In genomic region chr9:37297592-37297991, GRCh38 we compare ENCODE assay signal across 1 cellular context.
TF ChIP-seq lines count a peak whose summit lies in the region.

No MANE protein-coding gene starts in this region.

TF ChIP-seq in K562, 482 proteins besides CTCF, POLR2A, EP300 and RAD21:
- TF ChIP-seq MNT (conservative IDR thresholded peaks at IDR 0.05) (0 out of 4 replicates have a peak, but pooled peaks of 1 of the 2 experiments have one; percentile 14), STAT6 (CRISPR knock-in tag; IDR thresholded peaks at IDR 0.05) (no peak), RERE (CRISPR knock-in tag; IDR thresholded peaks at IDR 0.05; ENCODE audit: borderline replicate concordance) (no peak), HMBOX1 (IDR thresholded peaks at IDR 0.05) (peak; percentile 96), MXI1 (IDR thresholded peaks at IDR 0.05; ENCODE audit: low read depth, low read length) (no peak)
